ENCODE assay signal across 13 cellular contexts in genomic region chr10:14247650-14248258, GRCh38.
"Had no signal": no experiment of that assay in that cellular context is flagged by ENCODE, and none has a peak within 500 bp of the region (broad histone marks: within the 10 kb centered on the region; RNA-seq: fewer than 3 reads in every experiment).

No MANE protein-coding gene starts in this region.

- H3K36me3 ChIP-seq: breast epithelium, prostate gland had no signal

- H3K4me3 ChIP-seq: breast epithelium, dorsolateral prefrontal cortex, prostate gland had no signal

- H3K27ac ChIP-seq: breast epithelium, prostate gland had no signal

- DNase-seq: activated CD4-positive, alpha-beta T cell treated with anti-CD3 and anti-CD28 coated beads, Interleukin-2, amount 10 ng/mL, durations not matched to agents 24 days and 14 days; activated CD4-positive, CD25-positive, alpha-beta regulatory T cell; activated CD8-positive, alpha-beta memory T cell treated with anti-CD3 and anti-CD28 coated beads, Interleukin-2, amount 50 U/mL, for 48 hours; activated gamma-delta T cell; activated T-cell treated with anti-CD3 and anti-CD28 coated beads, Interleukin-2, amount 50 U/mL, for 72 hours; endodermal cell; nephron progenitor cell; occipital lobe; T-helper 17 cell had no signal

- H3K4me1 ChIP-seq: breast epithelium, prostate gland had no signal

- H3K27me3 ChIP-seq: breast epithelium had no signal

- ATAC-seq: activated T-cell treated with anti-CD3 and anti-CD28 coated beads, Interleukin-2, amount 50 U/mL, for 72 hours; sciatic nerve; T-helper 17 cell had no signal

- H3K9me3 ChIP-seq: prostate gland had no signal
